In genomic region chr1:24567792-24568388, GRCh38 we compare ENCODE assay signal across 1 cellular context.
TF ChIP-seq lines count a peak whose summit lies in the region.

No MANE protein-coding gene starts in this region.

TF ChIP-seq in HepG2, 621 proteins besides CTCF, POLR2A, EP300 and RAD21 (continued from another document and continues in another):
- TF ChIP-seq HOMEZ (CRISPR knock-in tag; IDR thresholded peaks at IDR 0.05; ENCODE audit: low read depth) (peak; percentile 36; the same call in 1 of the 2 replicates), NFE2L1 (CRISPR knock-in tag; IDR thresholded peaks at IDR 0.05; ENCODE audit: borderline replicate concordance) (no peak), E2F1 (CRISPR knock-in tag; IDR thresholded peaks at IDR 0.05) (0 out of 2 replicates have a peak, but pooled peaks have one; percentile 24), ZNF773 (CRISPR knock-in tag; IDR thresholded peaks at IDR 0.05; ENCODE audit: borderline replicate concordance) (no peak), ZFP90 (CRISPR knock-in tag; IDR thresholded peaks at IDR 0.05; ENCODE audit: borderline replicate concordance) (peak; percentile 64; the same call in 1 of the 2 replicates), KLF9 (CRISPR knock-in tag; IDR thresholded peaks at IDR 0.05; ENCODE audit: low read depth) (0 out of 2 replicates have a peak, but pooled peaks have one; percentile 33), ZNF703 (CRISPR knock-in tag; IDR thresholded peaks at IDR 0.05; ENCODE audit: borderline replicate concordance) (no peak), ZMAT3 (CRISPR knock-in tag; conservative IDR thresholded peaks at IDR 0.05) (peak; percentile 82), BATF2 (CRISPR knock-in tag; IDR thresholded peaks at IDR 0.05) (no peak), EED (CRISPR knock-in tag; IDR thresholded peaks at IDR 0.05) (no peak), CEBPG (CRISPR knock-in tag; IDR thresholded peaks at IDR 0.05) (peak; percentile 38; the same call in 1 of the 2 replicates), ZNF724P (CRISPR knock-in tag; IDR thresholded peaks at IDR 0.05; ENCODE audit: borderline replicate concordance) (no peak), ZNF124 (CRISPR knock-in tag; IDR thresholded peaks at IDR 0.05) (0 out of 2 replicates have a peak, but pooled peaks have one; percentile 42), ZGPAT (CRISPR knock-in tag; IDR thresholded peaks at IDR 0.05) (peak; percentile 90), HDAC6 (IDR thresholded peaks at IDR 0.05; ENCODE audit: low read depth, low read length) (no peak), GTF2F1 (IDR thresholded peaks at IDR 0.05; ENCODE audit: low read length) (no peak), ELF3 (CRISPR knock-in tag; IDR thresholded peaks at IDR 0.05) (peak; percentile 96), ZNF747 (CRISPR knock-in tag; IDR thresholded peaks at IDR 0.05; ENCODE audit: borderline replicate concordance) (peak; percentile 24; the same call in 1 of the 2 replicates), ZKSCAN5 (CRISPR knock-in tag; IDR thresholded peaks at IDR 0.05) (no peak), CAMTA2 (CRISPR knock-in tag; IDR thresholded peaks at IDR 0.05; ENCODE audit: borderline replicate concordance) (no peak), SRF (IDR thresholded peaks at IDR 0.05; ENCODE audit: low read depth, low read length) (0 out of 2 replicates have a peak, but pooled peaks have one; percentile 19), ZNF432 (CRISPR knock-in tag; IDR thresholded peaks at IDR 0.05; ENCODE audit: borderline replicate concordance) (no peak), SUZ12 (IDR thresholded peaks at IDR 0.05; ENCODE audit: low read depth, low read length) (no peak), FOXO4 (CRISPR knock-in tag; conservative IDR thresholded peaks at IDR 0.05) (no peak), ZBTB40 (IDR thresholded peaks at IDR 0.05) (no peak), ZBTB40 (CRISPR knock-in tag; IDR thresholded peaks at IDR 0.05) (peak; percentile 83), ETS1 (CRISPR knock-in tag; IDR thresholded peaks at IDR 0.05) (no peak), MAF1 (CRISPR knock-in tag; IDR thresholded peaks at IDR 0.05; ENCODE audit: borderline replicate concordance) (no peak), RNF219 (CRISPR knock-in tag; IDR thresholded peaks at IDR 0.05) (no peak), ATF6 (CRISPR knock-in tag; conservative IDR thresholded peaks at IDR 0.05) (no peak), ZFY (CRISPR knock-in tag; IDR thresholded peaks at IDR 0.05) (peak; percentile 77), ZFP91 (CRISPR knock-in tag; IDR thresholded peaks at IDR 0.05; ENCODE audit: borderline replicate concordance) (peak; percentile 72), HDAC1 (CRISPR knock-in tag; IDR thresholded peaks at IDR 0.05) (peak; percentile 81), ZNF562 (CRISPR knock-in tag; IDR thresholded peaks at IDR 0.05; ENCODE audit: borderline replicate concordance) (no peak), POLR2AphosphoS2 (IDR thresholded peaks at IDR 0.05; ENCODE audit: low read depth, low read length) (no peak)
